7 cellular contexts compared by ENCODE assay signal in the genomic region with DNA sequence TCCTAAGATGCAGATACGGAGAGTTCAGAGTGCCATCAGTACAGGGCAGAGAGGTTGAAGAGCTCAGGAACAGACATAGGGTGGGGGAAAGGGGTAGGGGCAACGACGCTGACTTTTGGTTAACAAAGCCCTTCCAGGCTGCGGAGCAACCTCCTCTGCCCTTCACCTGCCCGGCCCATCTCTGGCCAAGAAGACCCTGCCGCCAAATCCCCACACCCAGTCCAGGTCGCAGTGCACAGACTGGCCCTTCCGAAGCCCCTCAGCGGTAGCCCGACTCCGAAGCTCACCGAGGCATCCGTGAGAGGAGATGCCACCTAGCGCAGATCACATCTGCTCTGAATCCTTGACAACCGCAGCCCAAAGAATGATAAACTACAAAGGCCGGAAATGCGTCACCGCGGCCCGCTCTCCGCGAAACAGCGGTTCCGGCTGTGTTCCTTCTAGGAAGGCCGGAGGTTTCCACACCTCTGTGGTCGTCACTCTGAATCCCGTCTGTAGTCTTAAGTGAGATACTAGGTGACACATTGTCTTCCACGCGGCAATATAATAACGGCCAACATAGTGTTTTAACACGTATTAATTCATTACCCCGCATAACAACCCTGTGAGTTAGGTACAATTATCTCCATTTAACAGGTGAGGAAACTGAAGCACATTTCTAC. TPM values are rescaled to one million over a fixed set of nuclear protein-coding genes. Genes with fewer than 3 reads are reported as not detected.
A peak's percentile ranks its signal among the peaks of the same experiment; 100 is the strongest.
DNase-seq lines count a peak whose midpoint lies in the region; ATAC-seq lines count a peak whose summit lies in the region.

Gene ZSCAN23 (minus strand): TSS at position 380 of the 662 bp plus-strand sequence. CDS start 7,225 bp downstream, outside the sequence.

- ATAC-seq in GM18868 (IDR thresholded peaks at IDR 0.05; ENCODE audit: unreplicated experiment) (peak; percentile 95), HG03139 (IDR thresholded peaks at IDR 0.05; ENCODE audit: unreplicated experiment) (peak; percentile 93)
- peak; percentile 96 for ATAC-seq in effector memory CD8-positive, alpha-beta T cell (replicated peaks)

- H3K27me3 Mint-ChIP-seq in effector memory CD8-positive, alpha-beta T cell: peaks cover 20 to 28% of the 10 kb centered on the region in 2 donors

- H3K4me3 Mint-ChIP-seq in effector memory CD8-positive, alpha-beta T cell: peak within 1 kb of the TSS; percentile 75 to 93

- peaks cover 19 to 20% of the 10 kb centered on the region in 2 donors for H3K4me1 Mint-ChIP-seq in effector memory CD8-positive, alpha-beta T cell (ENCODE audit: low read depth in 2 of 2)

- H3K9me3 Mint-ChIP-seq in effector memory CD8-positive, alpha-beta T cell: peaks cover 0 to 7% of the 10 kb centered on the region in 2 donors

- DNase-seq in NCI-H510A treated with DMSO at 0.1 percent for 48 hours (lab: John Stamatoyannopoulos, UW) (peak; percentile 51), lung microvascular endothelial cell (ENCODE audit: low read depth in 2 of 2) (peak; percentile 59 to 72)
- DNase-seq in activated CD8-positive, alpha-beta memory T cell treated with anti-CD3 and anti-CD28 coated beads for 1 hour (ENCODE audit: extremely low read depth in 1 of 2, low read depth in 1 of 2): peak; percentile 66 to 77
- peak; percentile 72 to 79 (median 74) for DNase-seq in effector memory CD8-positive, alpha-beta T cell
- DNase-seq in stimulated activated CD4-positive, alpha-beta T cell treated with anti-CD3 and anti-CD28 coated beads, TNF-alpha, amount 100 ng/mL, for 1 hour (ENCODE audit: low read depth in 3 of 3, low spot score in 1 of 3): peak; percentile 35 to 62 (median 57)

- H3K27ac Mint-ChIP-seq in effector memory CD8-positive, alpha-beta T cell: peak within 1 kb of the TSS; percentile 78 to 88

- peaks cover 8% of the 10 kb centered on the region for H3K36me3 Mint-ChIP-seq in effector memory CD8-positive, alpha-beta T cell (ENCODE audit: insufficient read depth)

RNA-seq across cellular contexts. Expression of gene ZSCAN23, which starts in this region (rescaled TPM):
- total RNA-seq in lung microvascular endothelial cell: 0.20 and 0.65 TPM in 2 replicates

Comparison
In these comparisons a context has a peak if more than half of its experiments do, and no peak if none do; other contexts are left out.
1. Peak in every context shown above with its lines: DNase-seq and ATAC-seq.
2. Peak in DNase-seq in lung microvascular endothelial cell; RNA of the gene not detected or under 1 TPM.